Comparison of ENCODE assay signal across 8 cellular contexts in the genomic region with DNA sequence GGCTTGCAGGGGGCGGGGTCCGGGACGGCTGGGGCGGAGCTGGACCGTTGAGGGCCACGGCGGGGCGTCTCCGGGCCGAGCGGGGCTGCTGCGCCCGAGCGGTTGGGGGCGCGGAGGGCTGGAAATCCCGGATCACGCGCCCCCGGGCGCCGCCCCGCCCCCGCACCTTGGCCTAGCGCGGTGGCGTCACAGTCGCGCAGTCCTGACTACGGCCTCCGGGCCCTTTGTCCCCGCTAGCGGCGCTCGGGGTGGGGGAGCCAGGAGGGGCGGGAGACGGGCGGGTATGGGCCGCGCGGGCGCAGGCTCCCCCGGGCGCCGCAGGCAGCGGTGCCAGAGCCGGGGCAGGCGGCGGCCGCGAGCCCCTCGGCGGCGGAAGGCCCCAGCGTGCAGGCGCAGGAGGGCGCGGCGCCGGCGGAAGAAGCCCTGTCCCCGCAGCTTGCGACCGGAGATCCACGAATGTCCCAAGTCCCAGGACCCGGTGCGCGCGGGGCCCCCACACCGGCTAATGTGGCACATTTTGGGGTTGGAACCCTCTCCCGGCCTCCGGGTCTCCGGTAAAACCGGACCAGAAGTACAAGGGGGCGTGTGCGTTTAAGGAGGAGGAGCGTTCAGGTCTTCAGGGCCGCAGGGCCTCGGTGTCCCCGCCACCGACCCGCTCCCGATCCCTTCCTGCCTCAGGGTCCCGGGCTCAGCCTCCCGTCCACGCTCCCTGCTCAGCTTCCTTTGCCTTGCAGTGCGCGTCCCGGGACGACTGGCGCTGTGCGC. TPM values are rescaled to one million over a fixed set of nuclear protein-coding genes. Genes with fewer than 3 reads are reported as not detected.
DNase-seq lines count a peak whose midpoint lies in the region; ATAC-seq, FAIRE-seq and TF ChIP-seq lines count a peak whose summit lies in the region.

No MANE protein-coding gene starts in this region.

- no peaks in the 10 kb centered on the region for H4K20me1 ChIP-seq in endothelial cell of umbilical vein (replicated peaks; ENCODE audit: control insufficient read depth, extremely low read depth, insufficient read depth, low read length)

- peaks cover 3 to 21% of the 10 kb centered on the region in 2 experiments for H3K36me3 ChIP-seq in endothelial cell of umbilical vein (ENCODE audit: control insufficient read depth in 2 of 2, extremely low read depth in 1 of 2, insufficient read depth in 2 of 2, low read length in 2 of 2)
- H3K36me3 ChIP-seq in mesodermal cell (ENCODE audit: control insufficient read depth, insufficient read depth, low read length), result peaks cover 21% of the 10 kb centered on the region

- intact Hi-C loops in endothelial cell of umbilical vein (cut with micrococcal nuclease), result loop anchor here (10.0 kb wide), 1 partner anchor 170 kb away; no protein-coding TSS in a partner anchor

- FAIRE-seq in endothelial cell of umbilical vein (lab: Jason Lieb, UNC), result peak; percentile 74

- POLR2A ChIA-PET in endothelial cell of umbilical vein (lab: Charles Lee), result interaction anchor here (0.9 to 1.6 kb wide), 4 partner anchors 22 to 74 kb away, joined by 3 to 4 read pairs (median 4); a partner anchor contains a TSS

- CTCF ChIA-PET in endothelial cell of umbilical vein (lab: Charles Lee), result interaction anchor here (1.0 to 2.8 kb wide), 8 partner anchors 9 to 109 kb away, joined by 3 to 21 read pairs (median 4); no protein-coding TSS in a partner anchor

- no peak for TF ChIP-seq POLR2A in endothelial cell of umbilical vein (IDR thresholded peaks at IDR 0.05; ENCODE audit: low read depth, low read length)

- H2AFZ ChIP-seq in endothelial cell of umbilical vein (ENCODE audit: low read depth, low read length), result no peak overlapping the region

- H3K27ac ChIP-seq in endothelial cell of umbilical vein (ENCODE audit: insufficient read depth, low read depth, low read length) (peak overlapping the region; percentile 71), mesodermal cell (ENCODE audit: low read depth, low read length, severe bottlenecking) (peak overlapping the region; percentile 95)

- no peaks in the 10 kb centered on the region for H3K27me3 ChIP-seq in endothelial cell of umbilical vein (ENCODE audit: control insufficient read depth in 2 of 2, insufficient read depth in 2 of 2, low read length in 2 of 2)

- H3K9me3 ChIP-seq in endothelial cell of umbilical vein (replicated peaks; ENCODE audit: control insufficient read depth, insufficient read depth, low read length) (peaks cover 2% of the 10 kb centered on the region), mesodermal cell (ENCODE audit: control insufficient read depth, low read length) (peaks cover 4% of the 10 kb centered on the region)

- peak; percentile 33 for ATAC-seq in HG03045 (IDR thresholded peaks at IDR 0.05; ENCODE audit: unreplicated experiment)

- H3K79me2 ChIP-seq in endothelial cell of umbilical vein (ENCODE audit: control insufficient read depth, insufficient read depth, low read length), result peaks cover 18% of the 10 kb centered on the region

- H3K4me3 ChIP-seq in endothelial cell of umbilical vein (replicated peaks in 1 of 3; ENCODE audit: insufficient read depth in 1 of 3, low read depth in 1 of 3, low read length in 3 of 3) (peak overlapping the region; percentile 33 to 58 (median 52)), mesodermal cell (ENCODE audit: extremely low read depth, insufficient read depth, low read length, poor library complexity, severe bottlenecking) (peak overlapping the region; percentile 74)

- dilution Hi-C loops in endothelial cell of umbilical vein (cut with MboI; ENCODE audit: extremely low pct_ligation_motif_present, low sequenced_read_pairs), result no loop called here

- H3K4me1 ChIP-seq in endothelial cell of umbilical vein (ENCODE audit: control insufficient read depth, extremely low read depth, insufficient read depth, low read length) (peaks cover 31% of the 10 kb centered on the region), mesodermal cell (ENCODE audit: control insufficient read depth, insufficient read depth, low read length, poor library complexity, severe bottlenecking) (peaks cover 25% of the 10 kb centered on the region)

- 0 to 1% methylated on average over 58 to 85 of the region's 92 CpGs for WGBS in mesodermal cell (ENCODE audit: insufficient coverage in 2 of 2), 2 experiments

- no peaks in the 10 kb centered on the region for H3K9me1 ChIP-seq in endothelial cell of umbilical vein (replicated peaks; ENCODE audit: control insufficient read depth, extremely low read depth, insufficient read depth, low read length)

- no peak for TF ChIP-seq CTCF in endothelial cell of umbilical vein (IDR thresholded peaks at IDR 0.05; ENCODE audit: extremely low read depth in 1 of 2, insufficient read depth in 1 of 2, low read depth in 1 of 2, low read length in 2 of 2)

- DNase-seq in SHP77 (lab: John Stamatoyannopoulos, UW) (peak; percentile 38 to 47), SHP77 treated with DMSO at 0.1 percent for 48 hours (lab: John Stamatoyannopoulos, UW) (no peak), NCI-H510A (lab: John Stamatoyannopoulos, UW) (peak; percentile 51), activated T-cell treated with anti-CD3 and anti-CD28 coated beads for 1 hour (ENCODE audit: low read depth) (peak; percentile 57), endothelial cell of umbilical vein (ENCODE audit: low read depth, low spot score) (peak; percentile 60)
- peak; percentile 61 to 74 for DNase-seq in stimulated activated CD8-positive, alpha-beta memory T cell treated with anti-CD3 and anti-CD28 coated beads, Interleukin-2, amount 100 ng/mL, for 48 hours (ENCODE audit: low read depth in 2 of 2)

- H3K4me2 ChIP-seq in endothelial cell of umbilical vein (ENCODE audit: insufficient read depth, low read length), result peak overlapping the region; percentile 65

- BruUV-seq in endothelial cell of umbilical vein (replicated peaks; lab: Mats Ljungman, UMichigan), result no TSS peak

- H3K9ac ChIP-seq in endothelial cell of umbilical vein (replicated peaks; ENCODE audit: extremely low read depth, insufficient read depth, low read length), result peak overlapping the region; percentile 74

TF ChIP-seq in endothelial cell of umbilical vein, 7 proteins besides CTCF, POLR2A, EP300 and RAD21:
- TF ChIP-seq POLR2AphosphoS5 (IDR thresholded peaks at IDR 0.05; ENCODE audit: insufficient read depth, low read depth, low read length) (peak; percentile 34), EZH2 (IDR thresholded peaks at IDR 0.05; ENCODE audit: borderline replicate concordance, low read depth, low read length, severe bottlenecking) (no peak)

RNA-seq across cellular contexts. Expression of a gene that starts 0.8 kb away (rescaled TPM):
- 445 and 469 TPM in 2 replicates for total RNA-seq in endothelial cell of umbilical vein
- 1,136 and 1,398 TPM in 2 replicates for polyA plus RNA-seq in endothelial cell of umbilical vein
- polyA plus RNA-seq in endothelial cell of umbilical vein (2011; cell fraction: cytosol; rRNA removed), result 825 and 1,039 TPM in 2 replicates
- polyA plus RNA-seq in endothelial cell of umbilical vein (2011; cell fraction: nucleus; rRNA removed), result 456 and 562 TPM in 2 replicates
- 559 and 749 TPM in 2 replicates for polyA plus RNA-seq in endothelial cell of umbilical vein (2012)
- 420 and 486 TPM in 2 replicates for polyA minus RNA-seq in endothelial cell of umbilical vein
- 218 TPM for polyA minus RNA-seq in endothelial cell of umbilical vein (2011; cell fraction: cytosol; rRNA and poly(A)+ RNA removed)
- polyA minus RNA-seq in endothelial cell of umbilical vein (2011; cell fraction: nucleus; rRNA and poly(A)+ RNA removed), result 51.2 and 82.1 TPM in 2 replicates
- 579 TPM for polyA plus RNA-seq in mesodermal cell (2013, experiment 1 of 2)
- 487 TPM for polyA plus RNA-seq in mesodermal cell (2013, experiment 2 of 2)

RNA-seq across cellular contexts. Expression of a gene that starts 9.5 kb away (rescaled TPM):
- 252 and 272 TPM in 2 replicates for total RNA-seq in endothelial cell of umbilical vein
- polyA plus RNA-seq in endothelial cell of umbilical vein, result 344 and 394 TPM in 2 replicates
- polyA plus RNA-seq in endothelial cell of umbilical vein (2011; cell fraction: cytosol; rRNA removed), result 254 and 274 TPM in 2 replicates
- polyA plus RNA-seq in endothelial cell of umbilical vein (2011; cell fraction: nucleus; rRNA removed), result 109 and 111 TPM in 2 replicates
- polyA plus RNA-seq in endothelial cell of umbilical vein (2012), result 277 and 310 TPM in 2 replicates
- 122 and 222 TPM in 2 replicates for polyA minus RNA-seq in endothelial cell of umbilical vein
- 139 TPM for polyA minus RNA-seq in endothelial cell of umbilical vein (2011; cell fraction: cytosol; rRNA and poly(A)+ RNA removed)
- polyA minus RNA-seq in endothelial cell of umbilical vein (2011; cell fraction: nucleus; rRNA and poly(A)+ RNA removed), result 26.3 and 52.1 TPM in 2 replicates
- 223 TPM for polyA plus RNA-seq in mesodermal cell (2013, experiment 1 of 2)
- polyA plus RNA-seq in mesodermal cell (2013, experiment 2 of 2), result 199 TPM

RNA-seq across cellular contexts. Expression of a gene that starts 37.7 kb away (rescaled TPM):
- total RNA-seq in endothelial cell of umbilical vein, result 10.4 and 12.5 TPM in 2 replicates
- polyA plus RNA-seq in endothelial cell of umbilical vein, result 6.9 and 7.5 TPM in 2 replicates
- polyA plus RNA-seq in endothelial cell of umbilical vein (2011; cell fraction: cytosol; rRNA removed), result 4.0 and 4.3 TPM in 2 replicates
- 7.1 and 9.4 TPM in 2 replicates for polyA plus RNA-seq in endothelial cell of umbilical vein (2011; cell fraction: nucleus; rRNA removed)
- 8.3 TPM in 2 replicates for polyA plus RNA-seq in endothelial cell of umbilical vein (2012)
- polyA minus RNA-seq in endothelial cell of umbilical vein, result 3.2 and 4.9 TPM in 2 replicates
- 22.9 TPM for polyA minus RNA-seq in endothelial cell of umbilical vein (2011; cell fraction: cytosol; rRNA and poly(A)+ RNA removed)
- polyA minus RNA-seq in endothelial cell of umbilical vein (2011; cell fraction: nucleus; rRNA and poly(A)+ RNA removed), result 1.6 and 4.6 TPM in 2 replicates
- polyA plus RNA-seq in mesodermal cell (2013, experiment 1 of 2), result 5.1 TPM
- 3.8 TPM for polyA plus RNA-seq in mesodermal cell (2013, experiment 2 of 2)
